ENCODE assay signal across 9 cellular contexts in genomic region chr11:36258730-36259360, GRCh38.
DNase-seq lines count a peak whose midpoint lies in the region; ATAC-seq and TF ChIP-seq lines count a peak whose summit lies in the region.
"Had no signal": no experiment of that assay in that cellular context is flagged by ENCODE, and none has a peak within 500 bp of the region (broad histone marks: within the 10 kb centered on the region; RNA-seq: fewer than 3 reads in every experiment).

No MANE protein-coding gene starts in this region.

- peak; percentile 76 for TF ChIP-seq CTCF in HFF-Myc (IDR thresholded peaks at IDR 0.05; ENCODE audit: low read depth, low read length, missing control alignments)
- peak; percentile 83 for TF ChIP-seq CTCF in astrocyte of the spinal cord (IDR thresholded peaks at IDR 0.05; ENCODE audit: low read depth, low read length)

- peak; percentile 87 for DNase-seq in DMS 273 (lab: John Stamatoyannopoulos, UW; ENCODE audit: unreplicated experiment)
- DNase-seq in HFF-Myc (ENCODE audit: extremely low read depth, low read depth) = peak; percentile 33
- peak; percentile 38 to 61 for DNase-seq in NOMO-1 (lab: John Stamatoyannopoulos, UW; ENCODE audit: unreplicated experiment in 2 of 2)
- DNase-seq in astrocyte of the spinal cord (ENCODE audit: low read depth, low spot score) = peak; percentile 68
- peak in 40 of 51 donors; percentile 16 to 75 (median 38) for DNase-seq in hypothalamus (lab: John Stamatoyannopoulos, UW)
- DNase-seq in smooth muscle cell of the brain vasculature (ENCODE audit: low read depth, low spot score) = peak; percentile 44
- DNase-seq in T-helper 9 cell = no peak
- DNase-seq: T-cell had no signal

- in situ Hi-C loops in astrocyte of the spinal cord (cut with HindIII; ENCODE audit: low sequenced_read_pairs) = loop anchor here (25.0 kb wide), 1 partner anchor 622 kb away; no protein-coding TSS in a partner anchor

- H3K4me3 ChIP-seq in HFF-Myc (replicated peaks; ENCODE audit: low read depth, low read length) (no peak overlapping the region), astrocyte of the spinal cord (ENCODE audit: low read depth, low read length) (no peak overlapping the region)

- ATAC-seq in HG03196 (IDR thresholded peaks at IDR 0.05; ENCODE audit: unreplicated experiment) = no peak
